In the genomic region with DNA sequence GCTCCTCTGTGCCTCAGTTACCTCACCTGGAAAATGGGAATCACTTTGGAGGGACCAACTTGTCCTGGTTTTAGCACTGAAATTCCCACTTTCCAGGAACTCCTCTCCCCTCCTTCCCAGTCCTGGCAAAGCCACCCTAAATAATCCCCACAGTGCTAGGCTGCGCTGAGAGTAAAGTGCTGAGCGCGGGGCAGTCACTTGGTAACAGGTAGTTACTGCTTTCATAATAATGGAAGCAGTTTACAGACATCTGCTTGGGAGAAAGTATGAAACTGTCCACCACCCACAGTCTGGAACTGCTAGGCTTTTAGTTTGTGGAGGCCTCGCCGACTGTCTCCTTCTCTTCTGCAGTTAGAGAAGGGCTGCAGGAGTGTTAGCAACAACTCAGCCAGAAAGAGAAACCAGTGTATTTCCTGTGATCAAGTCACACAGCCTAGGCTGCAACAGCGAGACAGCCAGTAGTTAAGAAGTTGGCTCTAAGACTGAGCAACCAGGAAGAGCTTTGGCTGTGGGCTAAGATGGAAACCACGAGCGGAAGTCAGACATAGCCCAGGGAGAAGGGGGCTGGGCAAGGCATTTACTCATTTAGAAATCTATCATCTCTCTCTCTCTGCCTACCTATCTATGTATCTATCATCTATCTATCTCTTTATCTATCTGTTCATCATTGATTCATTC, we compare ENCODE assay signal across 9 cellular contexts. TPM values are rescaled to one million over a fixed set of nuclear protein-coding genes. Genes with fewer than 3 reads are reported as not detected.
DNase-seq lines count a peak whose midpoint lies in the region; ATAC-seq and TF ChIP-seq lines count a peak whose summit lies in the region.
"Had no signal": no experiment of that assay in that cellular context is flagged by ENCODE, and none has a peak within 500 bp of the region (broad histone marks: within the 10 kb centered on the region; RNA-seq: fewer than 3 reads in every experiment).

No MANE protein-coding gene starts in this region.

- peak in 1 of 2 donors; percentile 48 for DNase-seq in breast epithelium (ENCODE audit: low spot score in 2 of 2)
- no peak for DNase-seq in MCF 10A (ENCODE audit: unreplicated experiment)
- peak; percentile 83 for DNase-seq in activated CD4-positive, alpha-beta T cell treated with anti-CD3 and anti-CD28 coated beads for 48 hours
- peak; percentile 38 to 52 for DNase-seq in stimulated activated CD4-positive, alpha-beta T cell treated with anti-CD3 and anti-CD28 coated beads, Interleukin-1b, Interleukin-23, amount 100 ng/mL, for 1 hour (ENCODE audit: low read depth in 2 of 2)
- no peak for DNase-seq in coronary artery (ENCODE audit: low spot score)
- no peak for DNase-seq in chondrocyte (ENCODE audit: low spot score)

- H3K4me3 Mint-ChIP-seq in MCF 10A (ENCODE audit: unreplicated experiment): no peak overlapping the region
- no peak overlapping the region for H3K4me3 Mint-ChIP-seq in chondrocyte (ENCODE audit: unreplicated experiment)

- peak overlapping the region; percentile 72 to 84 for H3K27ac ChIP-seq in breast epithelium
- peak overlapping the region; percentile 52 to 65 for H3K27ac ChIP-seq in esophagus (ENCODE audit: low read depth in 2 of 2, low read length in 1 of 2)
- peak overlapping the region in 1 of 2 donors; percentile 65 for H3K27ac ChIP-seq in coronary artery
- H3K27ac ChIP-seq: A549 had no signal

- H3K36me3 Mint-ChIP-seq in MCF 10A (ENCODE audit: insufficient read depth, unreplicated experiment): no peaks in the 10 kb centered on the region
- no peaks in the 10 kb centered on the region for H3K36me3 Mint-ChIP-seq in chondrocyte (ENCODE audit: low read depth)

- H3K27ac Mint-ChIP-seq in MCF 10A (ENCODE audit: low read depth, unreplicated experiment) (no peak overlapping the region), chondrocyte (ENCODE audit: unreplicated experiment) (no peak overlapping the region)

- ATAC-seq in HG03469 (IDR thresholded peaks at IDR 0.05; ENCODE audit: unreplicated experiment): peak; percentile 93
- ATAC-seq: A549 had no signal

- H3K4me1 Mint-ChIP-seq in MCF 10A (ENCODE audit: insufficient read depth, unreplicated experiment) (peaks cover 18% of the 10 kb centered on the region), chondrocyte (ENCODE audit: low read depth) (peaks cover 10% of the 10 kb centered on the region)

- TF ChIP-seq CTCF in breast epithelium (IDR thresholded peaks at IDR 0.05): no peak
- no peak for TF ChIP-seq CTCF in MCF 10A (IDR thresholded peaks at IDR 0.05; ENCODE audit: unreplicated experiment)
- no peak for TF ChIP-seq CTCF in coronary artery (IDR thresholded peaks at IDR 0.05)
- TF ChIP-seq CTCF in chondrocyte (IDR thresholded peaks at IDR 0.05): no peak

- intact Hi-C loops in breast epithelium (cut with DNase I; ENCODE audit: low total_unique reads): no loop called here
- intact Hi-C loops in MCF 10A (cut with micrococcal nuclease): no loop called here

- H3K4me1 ChIP-seq in breast epithelium (no peaks in the 10 kb centered on the region), esophagus (ENCODE audit: control insufficient read depth in 2 of 2, insufficient read depth in 2 of 2, low read length in 1 of 2) (peaks cover 0 to 4% of the 10 kb centered on the region in 2 donors)
- H3K4me1 ChIP-seq: A549 had no signal

- H3K27me3 Mint-ChIP-seq in MCF 10A (ENCODE audit: insufficient read depth, unreplicated experiment) (no peaks in the 10 kb centered on the region), chondrocyte (ENCODE audit: low read depth) (peaks cover 5% of the 10 kb centered on the region)

- H3K9me3 Mint-ChIP-seq in MCF 10A (ENCODE audit: unreplicated experiment) (no peaks in the 10 kb centered on the region), chondrocyte (ENCODE audit: low read depth) (no peaks in the 10 kb centered on the region)

- no peak for TF ChIP-seq POLR2A in breast epithelium (IDR thresholded peaks at IDR 0.05)

- POLR2A ChIA-PET in MCF 10A (lab: Yijun Ruan, JAX): interaction anchor here (1.3 kb wide), 1 partner anchor 14 kb away, joined by 3 read pairs; no protein-coding TSS in a partner anchor

- peak overlapping the region in 1 of 3 donors; percentile 25 for H3K4me3 ChIP-seq in breast epithelium
- no peak overlapping the region for H3K4me3 ChIP-seq in esophagus (ENCODE audit: low read depth in 1 of 2, low read length in 2 of 2)
- no peak overlapping the region for H3K4me3 ChIP-seq in coronary artery
- H3K4me3 ChIP-seq: A549 had no signal

- H3K36me3 ChIP-seq in breast epithelium (no peaks in the 10 kb centered on the region), esophagus (ENCODE audit: control insufficient read depth in 2 of 2, insufficient read depth in 2 of 2, low read length in 1 of 2) (no peaks in the 10 kb centered on the region)

- H3K27me3 ChIP-seq in breast epithelium: no peaks in the 10 kb centered on the region
- H3K27me3 ChIP-seq in esophagus (ENCODE audit: control insufficient read depth in 1 of 2, insufficient read depth in 2 of 2, low read length in 2 of 2): no peaks in the 10 kb centered on the region

- CTCF ChIA-PET in MCF 10A (lab: Yijun Ruan, JAX): interaction anchor here (1.8 kb wide), 1 partner anchor 17 kb away, joined by 6 read pairs; no protein-coding TSS in a partner anchor

- WGBS in esophagus, 2 donors: 65% methylated on average over 8 of the region's 8 CpGs

- H3K9me3 ChIP-seq in breast epithelium (no peaks in the 10 kb centered on the region), esophagus (ENCODE audit: control insufficient read depth in 2 of 2, insufficient read depth in 1 of 2, low read depth in 1 of 2, low read length in 1 of 2) (peaks cover 0 to 7% of the 10 kb centered on the region in 2 donors)
- H3K9me3 ChIP-seq: A549 had no signal

- BruUV-seq in MCF 10A (replicated peaks; lab: Mats Ljungman, UMichigan): no TSS peak

RNA-seq across cellular contexts. Expression of a gene that starts 30.8 kb away (rescaled TPM):
- 10 to 100 TPM; 10.6 to 26.2 (median 23.7) TPM for total RNA-seq in breast epithelium
- total RNA-seq in MCF 10A (2022): 25.5 and 28.7 TPM in 2 replicates
- 1 to 10 TPM; 2.8 TPM for polyA plus RNA-seq in esophagus
- total RNA-seq in chondrocyte: 0.51 to 1.6 TPM (median 1.6 TPM) in 3 replicates

Comparison
In these comparisons a context has a peak if more than half of its experiments do, and no peak if none do; other contexts are left out.
1. DNase-seq: peak in activated CD4-positive, alpha-beta T cell treated with anti-CD3 and anti-CD28 coated beads for 48 hours (single experiment) and stimulated activated CD4-positive, alpha-beta T cell treated with anti-CD3 and anti-CD28 coated beads, Interleukin-1b, Interleukin-23, amount 100 ng/mL, for 1 hour (2 of 2); none in MCF 10A (single experiment), coronary artery (single experiment) and chondrocyte (single experiment).